21 cellular contexts compared by ENCODE assay signal in genomic region chr6:128167552-128167951, GRCh38.
A peak's percentile ranks its signal among the peaks of the same experiment; 100 is the strongest.
DNase-seq lines count a peak whose midpoint lies in the region; ATAC-seq, FAIRE-seq and TF ChIP-seq lines count a peak whose summit lies in the region.
"Had no signal": no experiment of that assay in that cellular context is flagged by ENCODE, and none has a peak within 500 bp of the region (broad histone marks: within the 10 kb centered on the region; RNA-seq: fewer than 3 reads in every experiment).

No MANE protein-coding gene starts in this region.

- H3K4me1 ChIP-seq in GM23248 (ENCODE audit: insufficient read depth) (peaks cover 7% of the 10 kb centered on the region; the same call in 1 of the 2 replicates), foreskin keratinocyte (peaks cover 10% of the 10 kb centered on the region)

- FAIRE-seq in bronchial epithelial cell (lab: Jason Lieb, UNC): no peak
- FAIRE-seq: D721Med had no signal

- H3K27ac ChIP-seq in GM23248 (no peak overlapping the region), foreskin keratinocyte (no peak overlapping the region)
- H3K27ac ChIP-seq: C4-2B had no signal

- H3K27me3 ChIP-seq in GM23248 (replicated peaks; ENCODE audit: insufficient read depth) (no peaks in the 10 kb centered on the region), bronchial epithelial cell (ENCODE audit: control insufficient read depth, insufficient read depth, low read length) (no peaks in the 10 kb centered on the region), foreskin keratinocyte (no peaks in the 10 kb centered on the region)

- no peaks in the 10 kb centered on the region for H4K20me1 ChIP-seq in GM23248 (ENCODE audit: insufficient read depth)

- no peak overlapping the region for H3K9ac ChIP-seq in GM23248

- DNase-seq in GM23248 (peak; percentile 16), bronchial epithelial cell (ENCODE audit: low read depth) (peak; percentile 72), foreskin keratinocyte (no peak), NCI-H2107 (lab: John Stamatoyannopoulos, UW) (no peak), ecto neural progenitor cell (ENCODE audit: low spot score) (no peak), occipital lobe (lab: John Stamatoyannopoulos, UW) (no peak)
- DNase-seq: ACHN; DMS53; EL; H7; KBM-7; NCI-H1092; NCI-H1436 treated with DMSO at 0.1 percent for 48 hours; NCI-H1930; NCI-H524; NCI-H774; NK-92 treated with Interleukin-12 subunit alpha and Interleukin-12 subunit beta, amount 100 ng/mL, for 24 hours had no signal

- H3K9me3 ChIP-seq in GM23248 (ENCODE audit: low read depth): no peaks in the 10 kb centered on the region

- no peaks in the 10 kb centered on the region for H3K9me2 ChIP-seq in GM23248 (ENCODE audit: insufficient read depth)

- in situ Hi-C loops in GM23248 (cut with MboI): no loop called here

- no peak for TF ChIP-seq CTCF in bronchial epithelial cell (IDR thresholded peaks at IDR 0.05; ENCODE audit: insufficient read depth, low read length, severe bottlenecking)
- no peak for TF ChIP-seq CTCF in foreskin keratinocyte (conservative IDR thresholded peaks at IDR 0.05)

- no peaks in the 10 kb centered on the region for H3K79me2 ChIP-seq in GM23248 (ENCODE audit: insufficient read depth)

- ATAC-seq in foreskin keratinocyte: peak; percentile 54
- no peak for ATAC-seq in HG02884 (IDR thresholded peaks at IDR 0.05; ENCODE audit: unreplicated experiment)
- ATAC-seq: Panc1 had no signal

- H2AFZ ChIP-seq in GM23248: no peak overlapping the region

- no peaks in the 10 kb centered on the region for H3F3A ChIP-seq in GM23248 (ENCODE audit: insufficient read depth)

- H3K4me2 ChIP-seq in GM23248 (ENCODE audit: unreplicated experiment): no peak overlapping the region

- no peak overlapping the region for H3K4me3 ChIP-seq in GM23248
- no peak overlapping the region for H3K4me3 ChIP-seq in bronchial epithelial cell (ENCODE audit: low read depth, low read length)

- H3K36me3 ChIP-seq in GM23248 (ENCODE audit: low read depth) (no peaks in the 10 kb centered on the region), bronchial epithelial cell (ENCODE audit: control insufficient read depth, insufficient read depth, low read length) (peaks cover 2% of the 10 kb centered on the region)

Comparison
In these comparisons a context has a peak if more than half of its experiments do, and no peak if none do; other contexts are left out.
1. DNase-seq: peak in GM23248 (single experiment) and bronchial epithelial cell (single experiment); none in foreskin keratinocyte (0 of 2), NCI-H2107 (single experiment), ecto neural progenitor cell (single experiment) and occipital lobe (single experiment).